Comparison of ENCODE assay signal across 19 cellular contexts in genomic region chr6:19896580-19897010, GRCh38. TPM values are rescaled to one million over a fixed set of nuclear protein-coding genes. Genes with fewer than 3 reads are reported as not detected.
DNase-seq lines count a peak whose midpoint lies in the region; ATAC-seq and TF ChIP-seq lines count a peak whose summit lies in the region.
"Had no signal": no experiment of that assay in that cellular context is flagged by ENCODE, and none has a peak within 500 bp of the region (broad histone marks: within the 10 kb centered on the region; RNA-seq: fewer than 3 reads in every experiment).

No MANE protein-coding gene starts in this region.

- H3K27ac Mint-ChIP-seq in mesothelial cell of epicardium = peak overlapping the region; percentile 75

- H3K4me1 Mint-ChIP-seq in mesothelial cell of epicardium = peaks cover 18% of the 10 kb centered on the region

- no peaks in the 10 kb centered on the region for H4K20me1 ChIP-seq in BLaER1

- H3K27me3 ChIP-seq in BLaER1 = no peaks in the 10 kb centered on the region
- H3K27me3 ChIP-seq: gastrocnemius medialis, left lung, ovary, Peyer's patch, stomach, upper lobe of right lung had no signal

- intact Hi-C loops in left ventricle myocardium superior (cut with micrococcal nuclease) = no loop called here

- peak overlapping the region; percentile 27; the same call in 1 of the 2 replicates for H3K9ac ChIP-seq in BLaER1

- peaks cover 2% of the 10 kb centered on the region for H3K36me3 Mint-ChIP-seq in mesothelial cell of epicardium

- H3K4me3 Mint-ChIP-seq in mesothelial cell of epicardium = no peak overlapping the region

- no peaks in the 10 kb centered on the region for H3K27me3 Mint-ChIP-seq in mesothelial cell of epicardium (ENCODE audit: low read depth)

- TF ChIP-seq CTCF in mesothelial cell of epicardium (IDR thresholded peaks at IDR 0.05; ENCODE audit: unreplicated experiment) = no peak

- H3K36me3 ChIP-seq in BLaER1 = no peaks in the 10 kb centered on the region
- H3K36me3 ChIP-seq: gastrocnemius medialis, left lung, ovary, Peyer's patch, stomach, upper lobe of right lung had no signal

- peaks cover 21% of the 10 kb centered on the region for H3K4me1 ChIP-seq in BLaER1
- H3K4me1 ChIP-seq: Caco-2, gastrocnemius medialis, left lung, Peyer's patch, stomach, upper lobe of right lung had no signal

- DNase-seq in HT-29 (ENCODE audit: low spot score) (peak; percentile 9), RPMI7951 (ENCODE audit: low read depth) (peak; percentile 61), mesothelial cell of epicardium (ENCODE audit: low spot score in 2 of 2, unreplicated experiment in 2 of 2) (no peak), T1000 (lab: John Stamatoyannopoulos, UW) (no peak), left ventricle myocardium superior (no peak)
- DNase-seq: activated CD4-positive, alpha-beta T cell treated with anti-CD3 and anti-CD28 coated beads for 4 hours; activated effector memory CD4-positive, alpha-beta T cell treated with anti-CD3 and anti-CD28 coated beads, Interleukin-2, amount 50 U/mL, for 16 hours; Caco-2; gastrocnemius medialis; Karpas-422; left lung; NCI-H1694; NCI-H526 treated with DMSO at 0.1 percent for 48 hours; ovary; Peyer's patch; stomach; upper lobe of right lung had no signal

- H3K4me3 ChIP-seq in BLaER1 = no peak overlapping the region; the same call in 1 of the 2 replicates
- H3K4me3 ChIP-seq: gastrocnemius medialis, left lung, ovary, Peyer's patch, stomach, upper lobe of right lung had no signal

- peak overlapping the region; percentile 40; the same call in 1 of the 2 replicates for H3K27ac ChIP-seq in BLaER1
- H3K27ac ChIP-seq: gastrocnemius medialis, left lung, ovary, Peyer's patch, stomach, upper lobe of right lung had no signal

- ATAC-seq in HG03108 (IDR thresholded peaks at IDR 0.05; ENCODE audit: unreplicated experiment) (no peak), left ventricle myocardium superior (no peak)
- ATAC-seq: gastrocnemius medialis, left lung, upper lobe of right lung had no signal

- peaks cover 5% of the 10 kb centered on the region for H3K9me3 Mint-ChIP-seq in mesothelial cell of epicardium

- peak overlapping the region; percentile 68 for H3K4me2 ChIP-seq in BLaER1

- peaks cover 11% of the 10 kb centered on the region for H3K9me3 ChIP-seq in BLaER1
- H3K9me3 ChIP-seq: Caco-2, gastrocnemius medialis, left lung, ovary, Peyer's patch, stomach, upper lobe of right lung had no signal

RNA-seq across cellular contexts. Expression of gene ID4, which starts 59.4 kb away (rescaled TPM):
- not detected in 2 replicates for total RNA-seq in HT-29 (2014; rRNA removed; shearing (Covaris generic))
- total RNA-seq in RPMI7951 (2014; rRNA removed; shearing (Covaris generic)) = 0.10 and 0.24 TPM in 2 replicates
- total RNA-seq in mesothelial cell of epicardium (114 to 123 TPM (median 115 TPM) in 3 replicates), left ventricle myocardium superior (3.0 TPM)
- total RNA-seq: Caco-2 had no signal

Comparison
In these comparisons a context has a peak if more than half of its experiments do, and no peak if none do; other contexts are left out.
1. DNase-seq: peak in HT-29 (single experiment) and RPMI7951 (single experiment); none in mesothelial cell of epicardium (0 of 2), T1000 (single experiment) and left ventricle myocardium superior (single experiment).
2. RNA of gene ID4, which starts 59.4 kb away (total RNA-seq): 114 to 123 TPM in mesothelial cell of epicardium; 3.0 TPM in left ventricle myocardium superior (single experiment), 0.10 to 0.24 TPM in RPMI7951 and not detected in HT-29; every median in the first group is over 10 times any median in the second.